Comparison of ENCODE assay signal across 1 cellular context in genomic region chr14:105034314-105035039, GRCh38.
TF ChIP-seq lines count a peak whose summit lies in the region.

No MANE protein-coding gene starts in this region.

TF ChIP-seq in SK-N-SH treated with all-trans-retinoic acid at 6 μM for 48 hours, 23 proteins besides CTCF, POLR2A, EP300 and RAD21 (continued from another document):
- TF ChIP-seq OSR1 (CRISPR knock-in tag; IDR thresholded peaks at IDR 0.05) = no peak
